ENCODE assay signal across 24 cellular contexts in the genomic region with DNA sequence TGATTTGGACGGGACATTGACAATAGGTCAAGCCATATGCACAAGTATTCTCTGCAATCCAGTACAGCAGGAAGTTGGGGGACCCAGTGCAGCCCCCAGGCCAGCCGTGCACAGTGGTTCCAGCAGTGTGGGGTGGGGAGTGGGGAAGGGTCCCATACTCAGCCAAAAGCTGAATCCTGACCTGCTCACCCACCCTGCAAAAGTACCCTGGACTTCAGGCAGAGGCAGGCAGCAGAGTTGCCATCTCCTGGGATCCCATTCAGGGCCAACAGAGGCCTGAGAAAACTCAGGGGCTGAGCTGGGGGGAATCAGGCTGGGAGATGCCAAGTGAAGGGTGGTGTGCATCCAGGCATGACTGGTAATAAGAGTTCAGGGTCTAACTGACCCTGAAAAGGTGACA.
DNase-seq lines count a peak whose midpoint lies in the region; ATAC-seq, FAIRE-seq and TF ChIP-seq lines count a peak whose summit lies in the region.
"Had no signal": no experiment of that assay in that cellular context is flagged by ENCODE, and none has a peak within 500 bp of the region (broad histone marks: within the 10 kb centered on the region; RNA-seq: fewer than 3 reads in every experiment).

No MANE protein-coding gene starts in this region.

- H3K36me3 ChIP-seq in kidney (ENCODE audit: control insufficient read depth in 1 of 2, insufficient read depth in 2 of 2, low read length in 2 of 2) = no peaks in the 10 kb centered on the region
- no peaks in the 10 kb centered on the region for H3K36me3 ChIP-seq in spleen
- H3K36me3 ChIP-seq in aorta (ENCODE audit: control insufficient read depth in 1 of 2, insufficient read depth in 2 of 2, low read length in 1 of 2) = no peaks in the 10 kb centered on the region
- no peaks in the 10 kb centered on the region for H3K36me3 ChIP-seq in psoas muscle (ENCODE audit: insufficient read depth in 1 of 2, low read depth in 1 of 2)
- H3K36me3 ChIP-seq: BLaER1 treated with 17β-estradiol and CSF1 and Interleukin-3, amounts not matched to agents 10 nM and 100 nM had no signal

- WGBS in spleen, 5 donors = 62 to 84% (median 80%) methylated on average over 1 to 2 of the region's 2 CpGs
- 71 to 75% methylated on average over 2 of the region's 2 CpGs for WGBS in aorta, 2 donors
- 79 to 91% (median 80%) methylated on average over 2 of the region's 2 CpGs for WGBS in psoas muscle, 3 donors

- DNase-seq in activated naive CD8-positive, alpha-beta T cell treated with anti-CD3 and anti-CD28 coated beads, Interleukin-2, amount 50 U/mL, for 24 hours = no peak
- no peak for DNase-seq in activated naive CD8-positive, alpha-beta T cell treated with anti-CD3 and anti-CD28 coated beads for 36 hours
- DNase-seq in kidney = peak; percentile 47
- DNase-seq in spleen = peak; percentile 62
- DNase-seq in aorta = peak in 1 of 2 donors; percentile 59
- DNase-seq in psoas muscle = no peak
- DNase-seq: AML-193; Caco-2; Calu3; CD4-positive, alpha-beta T cell; CD8-positive, alpha-beta T cell; DMS79 treated with DMSO at 0.1 percent for 48 hours; GF-D8 had no signal

- no peaks in the 10 kb centered on the region for H3K36me3 Mint-ChIP-seq in activated naive CD8-positive, alpha-beta T cell treated with anti-CD3 and anti-CD28 coated beads, Interleukin-2, amount 50 U/mL, for 24 hours (ENCODE audit: low read depth)
- no peaks in the 10 kb centered on the region for H3K36me3 Mint-ChIP-seq in activated naive CD8-positive, alpha-beta T cell treated with anti-CD3 and anti-CD28 coated beads for 36 hours
- H3K36me3 Mint-ChIP-seq: CD8-positive, alpha-beta T cell had no signal

- H3K4me3 ChIP-seq in kidney (ENCODE audit: low read length in 2 of 2) (no peak overlapping the region), spleen (no peak overlapping the region), aorta (ENCODE audit: low read length in 2 of 2) (no peak overlapping the region), psoas muscle (no peak overlapping the region)
- H3K4me3 ChIP-seq: A549; BLaER1 treated with 17β-estradiol and CSF1 and Interleukin-3, amounts not matched to agents 10 nM and 100 nM had no signal

- no peaks in the 10 kb centered on the region for H3K9me3 Mint-ChIP-seq in activated naive CD8-positive, alpha-beta T cell treated with anti-CD3 and anti-CD28 coated beads, Interleukin-2, amount 50 U/mL, for 24 hours
- H3K9me3 Mint-ChIP-seq in activated naive CD8-positive, alpha-beta T cell treated with anti-CD3 and anti-CD28 coated beads for 36 hours = no peaks in the 10 kb centered on the region
- H3K9me3 Mint-ChIP-seq: CD4-positive, alpha-beta T cell; CD8-positive, alpha-beta T cell had no signal

- FAIRE-seq in kidney (lab: Jason Lieb, UNC) = no peak
- FAIRE-seq: A549, D721Med, G401.6, GM12891, GM19239 had no signal

- H3K27ac Mint-ChIP-seq in activated naive CD8-positive, alpha-beta T cell treated with anti-CD3 and anti-CD28 coated beads, Interleukin-2, amount 50 U/mL, for 24 hours = no peak overlapping the region
- H3K27ac Mint-ChIP-seq in activated naive CD8-positive, alpha-beta T cell treated with anti-CD3 and anti-CD28 coated beads for 36 hours = no peak overlapping the region
- H3K27ac Mint-ChIP-seq: B cell; CD4-positive, alpha-beta T cell; CD8-positive, alpha-beta T cell had no signal

- no peaks in the 10 kb centered on the region for H3K9me3 ChIP-seq in kidney (ENCODE audit: control insufficient read depth in 1 of 2, low read length in 2 of 2)
- no peaks in the 10 kb centered on the region for H3K9me3 ChIP-seq in spleen
- H3K9me3 ChIP-seq in aorta (ENCODE audit: control insufficient read depth, low read length) = no peaks in the 10 kb centered on the region
- no peaks in the 10 kb centered on the region for H3K9me3 ChIP-seq in psoas muscle
- H3K9me3 ChIP-seq: A549 had no signal

- H3K4me1 ChIP-seq in kidney (ENCODE audit: control insufficient read depth in 1 of 2, insufficient read depth in 1 of 2, low read depth in 1 of 2, low read length in 2 of 2) (no peaks in the 10 kb centered on the region), spleen (peaks cover 0 to 6% (median 0%) of the 10 kb centered on the region in 6 donors), aorta (ENCODE audit: control insufficient read depth in 1 of 2, insufficient read depth in 2 of 2, low read length in 2 of 2) (no peaks in the 10 kb centered on the region), psoas muscle (no peaks in the 10 kb centered on the region)
- H3K4me1 ChIP-seq: A549; BLaER1 treated with 17β-estradiol and CSF1 and Interleukin-3, amounts not matched to agents 10 nM and 100 nM had no signal

- no peak for TF ChIP-seq POLR2A in spleen (IDR thresholded peaks at IDR 0.05)

- peaks cover 13% of the 10 kb centered on the region for H3K27me3 Mint-ChIP-seq in activated naive CD8-positive, alpha-beta T cell treated with anti-CD3 and anti-CD28 coated beads, Interleukin-2, amount 50 U/mL, for 24 hours
- H3K27me3 Mint-ChIP-seq in activated naive CD8-positive, alpha-beta T cell treated with anti-CD3 and anti-CD28 coated beads for 36 hours = peaks cover 29% of the 10 kb centered on the region

- H3K4me1 Mint-ChIP-seq in activated naive CD8-positive, alpha-beta T cell treated with anti-CD3 and anti-CD28 coated beads, Interleukin-2, amount 50 U/mL, for 24 hours = no peaks in the 10 kb centered on the region
- no peaks in the 10 kb centered on the region for H3K4me1 Mint-ChIP-seq in activated naive CD8-positive, alpha-beta T cell treated with anti-CD3 and anti-CD28 coated beads for 36 hours
- H3K4me1 Mint-ChIP-seq: B cell had no signal

- H3K9ac ChIP-seq in kidney (ENCODE audit: low read length in 2 of 2) = no peak overlapping the region
- H3K9ac ChIP-seq: BLaER1 treated with 17β-estradiol and CSF1 and Interleukin-3, amounts not matched to agents 10 nM and 100 nM had no signal

- no peak overlapping the region for H3K4me3 Mint-ChIP-seq in activated naive CD8-positive, alpha-beta T cell treated with anti-CD3 and anti-CD28 coated beads, Interleukin-2, amount 50 U/mL, for 24 hours
- H3K4me3 Mint-ChIP-seq in activated naive CD8-positive, alpha-beta T cell treated with anti-CD3 and anti-CD28 coated beads for 36 hours = no peak overlapping the region
- H3K4me3 Mint-ChIP-seq: B cell; CD4-positive, alpha-beta T cell; CD8-positive, alpha-beta T cell had no signal

- peak; percentile 22 for ATAC-seq in activated naive CD8-positive, alpha-beta T cell treated with anti-CD3 and anti-CD28 coated beads, Interleukin-2, amount 50 U/mL, for 24 hours
- ATAC-seq in aorta (ENCODE audit: low FRiP score) = peak; percentile 17
- ATAC-seq in psoas muscle = no peak
- ATAC-seq in HG03108 (IDR thresholded peaks at IDR 0.05; ENCODE audit: unreplicated experiment) = no peak
- ATAC-seq in GM19351 (IDR thresholded peaks at IDR 0.05; ENCODE audit: unreplicated experiment) = no peak
- ATAC-seq: A549; CD8-positive, alpha-beta T cell had no signal

- intact Hi-C loops in kidney (cut with DNase I) = no loop called here
- intact Hi-C loops in spleen (cut with DNase I; ENCODE audit: low total_unique reads) = no loop called here
- intact Hi-C loops in aorta (cut with DNase I) = no loop called here
- intact Hi-C loops in psoas muscle (cut with DNase I) = no loop called here

- H3K27me3 ChIP-seq in spleen (replicated peaks in 1 of 7) (peaks cover 0 to 48% (median 15%) of the 10 kb centered on the region in 7 donors), aorta (ENCODE audit: control insufficient read depth in 1 of 2, insufficient read depth in 2 of 2, low read length in 1 of 2) (no peaks in the 10 kb centered on the region), psoas muscle (ENCODE audit: insufficient read depth in 3 of 3, low read length in 2 of 3) (peaks cover 0 to 3% (median 3%) of the 10 kb centered on the region in 3 donors)
- H3K27me3 ChIP-seq: BLaER1 treated with 17β-estradiol and CSF1 and Interleukin-3, amounts not matched to agents 10 nM and 100 nM had no signal

- TF ChIP-seq CTCF in kidney (IDR thresholded peaks at IDR 0.05; ENCODE audit: borderline replicate concordance, extremely low read depth, insufficient read depth) (no peak), spleen (IDR thresholded peaks at IDR 0.05 in 8 of 11, conservative IDR thresholded peaks at IDR 0.05 in 3 of 11) (no peak), psoas muscle (IDR thresholded peaks at IDR 0.05) (no peak)

- no peak overlapping the region for H3K27ac ChIP-seq in kidney (ENCODE audit: low read depth in 2 of 2, low read length in 2 of 2)
- H3K27ac ChIP-seq in spleen = no peak overlapping the region
- no peak overlapping the region for H3K27ac ChIP-seq in aorta (ENCODE audit: low read depth in 1 of 2, low read length in 2 of 2)
- no peak overlapping the region for H3K27ac ChIP-seq in psoas muscle
- H3K27ac ChIP-seq: 22Rv1; A549; BLaER1 treated with 17β-estradiol and CSF1 and Interleukin-3, amounts not matched to agents 10 nM and 100 nM; C4-2B had no signal

Comparison
In these comparisons a context has a peak if more than half of its experiments do, and no peak if none do; other contexts are left out.
1. ATAC-seq: peak in activated naive CD8-positive, alpha-beta T cell treated with anti-CD3 and anti-CD28 coated beads, Interleukin-2, amount 50 U/mL, for 24 hours (single experiment) and aorta (single experiment); none in psoas muscle (0 of 4), HG03108 (single experiment) and GM19351 (single experiment).
2. DNase-seq: peak in kidney (single experiment) and spleen (single experiment); none in activated naive CD8-positive, alpha-beta T cell treated with anti-CD3 and anti-CD28 coated beads, Interleukin-2, amount 50 U/mL, for 24 hours (single experiment), activated naive CD8-positive, alpha-beta T cell treated with anti-CD3 and anti-CD28 coated beads for 36 hours (single experiment) and psoas muscle (0 of 2).